In genomic region chr4:84875636-84876371, GRCh38 we compare ENCODE assay signal across 22 cellular contexts.
DNase-seq lines count a peak whose midpoint lies in the region; ATAC-seq, FAIRE-seq and TF ChIP-seq lines count a peak whose summit lies in the region.
"Had no signal": no experiment of that assay in that cellular context is flagged by ENCODE, and none has a peak within 500 bp of the region (broad histone marks: within the 10 kb centered on the region; RNA-seq: fewer than 3 reads in every experiment).

No MANE protein-coding gene starts in this region.

- no peaks in the 10 kb centered on the region for H3K9me1 ChIP-seq in K562 (ENCODE audit: control insufficient read depth, insufficient read depth, low read length)

- no peaks in the 10 kb centered on the region for H3K79me2 ChIP-seq in HepG2 (ENCODE audit: insufficient read depth, low read length)
- no peaks in the 10 kb centered on the region for H3K79me2 ChIP-seq in K562 (ENCODE audit: control insufficient read depth, insufficient read depth, low read length)

- intact Hi-C loops in HepG2 (cut with micrococcal nuclease; ENCODE audit: unreplicated experiment) (no loop called here), right lobe of liver (cut with DNase I) (no loop called here), K562 (cut with micrococcal nuclease) (no loop called here), pancreas (cut with DNase I) (no loop called here)

- 94% methylated on average over 4 of the region's 4 CpGs for WGBS in HepG2 (ENCODE audit: low lambda C conversion rate)
- 82% methylated on average over 4 of the region's 4 CpGs for WGBS in right lobe of liver (ENCODE audit: insufficient coverage, low coverage, low lambda C conversion rate, missing lambda C conversion rate)
- WGBS in K562 (ENCODE audit: insufficient coverage, low coverage, missing lambda C conversion rate), result 3% methylated on average over 4 of the region's 4 CpGs
- WGBS in pancreas, 2 donors, result 85% methylated on average over 4 of the region's 4 CpGs

- no peak for TF ChIP-seq CTCF in HepG2 (CRISPR knock-in tag; IDR thresholded peaks at IDR 0.05)
- TF ChIP-seq CTCF in right lobe of liver (IDR thresholded peaks at IDR 0.05), result no peak
- no peak for TF ChIP-seq CTCF in K562 (IDR thresholded peaks at IDR 0.05 in 2 of 3, conservative IDR thresholded peaks at IDR 0.05 in 1 of 3; ENCODE audit: insufficient read depth in 2 of 3, low read depth in 1 of 3, low read length in 3 of 3)
- TF ChIP-seq CTCF in fibroblast of villous mesenchyme (IDR thresholded peaks at IDR 0.05; ENCODE audit: insufficient read depth, low read depth, low read length), result no peak
- no peak for TF ChIP-seq CTCF in GM13977 (IDR thresholded peaks at IDR 0.05; ENCODE audit: extremely low read depth, insufficient read depth, missing control alignments)
- no peak for TF ChIP-seq CTCF in pancreas (IDR thresholded peaks at IDR 0.05)

- CTCF ChIA-PET in HepG2 (lab: Yijun Ruan, JAX; ENCODE audit: low intra/inter-chr PET ratio, low total read pairs) (no interaction called here), K562 (lab: Yijun Ruan, JAX; ENCODE audit: low intra/inter-chr PET ratio) (no interaction called here)

- BruUV-seq in HepG2 (replicated peaks; lab: Mats Ljungman, UMichigan) (no TSS peak), K562 (replicated peaks; lab: Mats Ljungman, UMichigan) (no TSS peak)

- TF ChIP-seq EP300 in HepG2 (IDR thresholded peaks at IDR 0.05; ENCODE audit: low read depth in 2 of 2, low read length in 2 of 2) (no peak), HepG2 (CRISPR knock-in tag; IDR thresholded peaks at IDR 0.05; ENCODE audit: borderline replicate concordance) (no peak), K562 (IDR thresholded peaks at IDR 0.05; ENCODE audit: low read length) (no peak)

- in situ Hi-C loops in HepG2 (cut with HindIII; ENCODE audit: extremely low pct_ligation_motif_present, low pct_unique_long_range_greater_than_20kb) (no loop called here), K562 (cut with MboI) (no loop called here), GM13977 (cut with MboI; ENCODE audit: low pct_unique_long_range_greater_than_20kb, low sequenced_read_pairs, unreplicated experiment) (no loop called here)

- H3K4me1 ChIP-seq in HepG2 (ENCODE audit: insufficient read depth, low read length) (peaks cover 2% of the 10 kb centered on the region), right lobe of liver (no peaks in the 10 kb centered on the region), K562 (replicated peaks in 1 of 2; ENCODE audit: control insufficient read depth in 2 of 2, insufficient read depth in 2 of 2, low read length in 2 of 2) (peaks cover 0 to 5% of the 10 kb centered on the region in 2 experiments; a peak in 2 of 5 replicates), pancreas (no peaks in the 10 kb centered on the region)

- no peak for DNase-seq in HepG2 (ENCODE audit: low spot score)
- DNase-seq in right lobe of liver, result no peak
- peak in 1 of 4 experiments; percentile 23 for DNase-seq in K562 (ENCODE audit: extremely low read depth in 1 of 4, low spot score in 3 of 4)
- peak; percentile 41 for DNase-seq in fibroblast of villous mesenchyme (ENCODE audit: low read depth)
- DNase-seq in GM13977 (ENCODE audit: low spot score), result no peak
- DNase-seq in stimulated activated CD4-positive, alpha-beta T cell treated with anti-CD3 and anti-CD28 coated beads, Interleukin-4, amount 100 ng/mL, for 4 hours, result no peak
- no peak for DNase-seq in activated effector memory CD4-positive, alpha-beta T cell treated with anti-CD3 and anti-CD28 coated beads, Interleukin-2, amount 50 U/mL, for 16 hours
- no peak for DNase-seq in pancreas
- DNase-seq: 8988T; CD4-positive, alpha-beta T cell; DMS153; GDM1; GM23248; NCI-H1092 treated with DMSO at 0.1 percent for 48 hours; NCI-H2081 treated with DMSO at 0.1 percent for 48 hours; NCI-H510A; NCI-H748 treated with DMSO at 0.1 percent for 48 hours; PC-3; RPMI8226; SIG-M5 had no signal

- TF ChIP-seq POLR2A in HepG2 (IDR thresholded peaks at IDR 0.05; ENCODE audit: insufficient read depth in 1 of 2, low read depth in 2 of 2, low read length in 2 of 2) (no peak), right lobe of liver (IDR thresholded peaks at IDR 0.05) (no peak), K562 (conservative IDR thresholded peaks at IDR 0.05) (no peak)

- no peak for TF ChIP-seq RAD21 in HepG2 (CRISPR knock-in tag; IDR thresholded peaks at IDR 0.05)
- TF ChIP-seq RAD21 in K562 (CRISPR knock-in tag; conservative IDR thresholded peaks at IDR 0.05 in 1 of 2, IDR thresholded peaks at IDR 0.05 in 1 of 2), result no peak

- H3K27me3 ChIP-seq in HepG2 (ENCODE audit: control insufficient read depth in 1 of 2, insufficient read depth in 2 of 2, low read length in 2 of 2) (no peaks in the 10 kb centered on the region; a peak in 1 of 5 replicates), right lobe of liver (no peaks in the 10 kb centered on the region), K562 (ENCODE audit: control insufficient read depth in 2 of 2, insufficient read depth in 2 of 2, low read length in 2 of 2) (no peaks in the 10 kb centered on the region), pancreas (no peaks in the 10 kb centered on the region)

- no peak overlapping the region for H3K27ac ChIP-seq in HepG2 (ENCODE audit: extremely low read length, insufficient read depth, low read length)
- H3K27ac ChIP-seq in right lobe of liver, result no peak overlapping the region
- H3K27ac ChIP-seq in K562 (ENCODE audit: extremely low read depth, low read depth, low read length), result no peak overlapping the region
- no peak overlapping the region for H3K27ac ChIP-seq in pancreas
- H3K27ac ChIP-seq: GM23248, HL-60 had no signal

- no peak for ATAC-seq in HepG2
- no peak for ATAC-seq in right lobe of liver
- no peak; the same call in 1 of the 3 replicates for ATAC-seq in K562
- no peak for ATAC-seq in pancreas
- ATAC-seq: PC-3 had no signal

- H3K9ac ChIP-seq in HepG2 (ENCODE audit: insufficient read depth, low read depth, low read length) (no peak overlapping the region), K562 (ENCODE audit: insufficient read depth in 1 of 2, low read depth in 2 of 2, low read length in 2 of 2) (no peak overlapping the region)
- H3K9ac ChIP-seq: GM23248 had no signal

- H3K36me3 ChIP-seq in HepG2 (replicated peaks in 1 of 2; ENCODE audit: control insufficient read depth in 1 of 2, insufficient read depth in 2 of 2, low read length in 2 of 2), result 0 out of 5 replicates have a peak, but pooled peaks cover 0 to 3% of the 10 kb centered on the region in 2 experiments
- no peaks in the 10 kb centered on the region for H3K36me3 ChIP-seq in right lobe of liver
- no peaks in the 10 kb centered on the region for H3K36me3 ChIP-seq in K562 (ENCODE audit: control insufficient read depth, insufficient read depth, low read length)
- H3K36me3 ChIP-seq in pancreas, result no peaks in the 10 kb centered on the region
- H3K36me3 ChIP-seq: HAP-1 had no signal

- FAIRE-seq in HepG2 (lab: Jason Lieb, UNC) (no peak), K562 (lab: Jason Lieb, UNC) (no peak), pancreas (lab: Jason Lieb, UNC) (no peak)

- no peak overlapping the region for H3K4me2 ChIP-seq in HepG2 (ENCODE audit: low read depth, low read length)
- no peak overlapping the region for H3K4me2 ChIP-seq in K562 (ENCODE audit: insufficient read depth, low read length)

- H4K20me1 ChIP-seq in HepG2 (ENCODE audit: insufficient read depth, low read length) (no peaks in the 10 kb centered on the region), K562 (replicated peaks; ENCODE audit: control insufficient read depth, insufficient read depth, low read length) (no peaks in the 10 kb centered on the region)

- H3K4me3 ChIP-seq in HepG2 (replicated peaks in 1 of 3; ENCODE audit: insufficient read depth in 1 of 3, low read depth in 2 of 3, low read length in 3 of 3), result no peak overlapping the region
- H3K4me3 ChIP-seq in right lobe of liver, result no peak overlapping the region
- H3K4me3 ChIP-seq in K562, result no peak overlapping the region
- H3K4me3 ChIP-seq in fibroblast of villous mesenchyme (ENCODE audit: low read depth, low read length), result no peak overlapping the region
- H3K4me3 ChIP-seq in pancreas, result no peak overlapping the region
- H3K4me3 ChIP-seq: GM23248, HAP-1 had no signal

- POLR2A ChIA-PET in HepG2 (lab: Yijun Ruan, JAX), result no interaction called here
- POLR2A ChIA-PET in K562 (lab: Yijun Ruan, JAX), result interaction anchor here (0.6 kb wide), 1 partner anchor 87 kb away, joined by 3 read pairs; no protein-coding TSS in a partner anchor

- H3K9me3 ChIP-seq in HepG2 (ENCODE audit: low read length), result no peaks in the 10 kb centered on the region
- H3K9me3 ChIP-seq in right lobe of liver, result no peaks in the 10 kb centered on the region
- no peaks in the 10 kb centered on the region for H3K9me3 ChIP-seq in K562 (replicated peaks; ENCODE audit: control insufficient read depth, insufficient read depth, low read depth, low read length)
- H3K9me3 ChIP-seq in pancreas, result no peaks in the 10 kb centered on the region
- H3K9me3 ChIP-seq: HAP-1 had no signal

- H2AFZ ChIP-seq in HepG2 (ENCODE audit: low read length) (no peak overlapping the region), K562 (ENCODE audit: low read depth, low read length) (no peak overlapping the region)
- H2AFZ ChIP-seq: GM23248 had no signal

TF ChIP-seq in HepG2, 621 proteins besides CTCF, POLR2A, EP300 and RAD21:
- no peak for TF ChIP-seq ELF3 (CRISPR knock-in tag; IDR thresholded peaks at IDR 0.05)
- TF ChIP-seq CREB1 (IDR thresholded peaks at IDR 0.05), result peak; percentile 63
- TF ChIP-seq CREB1 (CRISPR knock-in tag; IDR thresholded peaks at IDR 0.05), result no peak
- TF ChIP-seq ZMAT3 (CRISPR knock-in tag; conservative IDR thresholded peaks at IDR 0.05), result no peak
- TF ChIP-seq AGO1 (IDR thresholded peaks at IDR 0.05; ENCODE audit: low read depth, low read length, poor library complexity, severe bottlenecking), result no peak
- TF ChIP-seq NCOA2 (CRISPR knock-in tag; IDR thresholded peaks at IDR 0.05), result no peak

TF ChIP-seq in K562, 482 proteins besides CTCF, POLR2A, EP300 and RAD21 (continues in another document):
- TF ChIP-seq ZNF24 (IDR thresholded peaks at IDR 0.05) (no peak), POLR2G (IDR thresholded peaks at IDR 0.05; ENCODE audit: low read depth, low read length) (no peak), CEBPB (tag; IDR thresholded peaks at IDR 0.05) (peak; percentile 44; the same call in 1 of the 2 replicates), ZNF12 (CRISPR knock-in tag; IDR thresholded peaks at IDR 0.05) (no peak), ATF7 (IDR thresholded peaks at IDR 0.05) (0 out of 2 replicates have a peak, but pooled peaks have one; percentile 27)
- TF ChIP-seq, protein P1, sequence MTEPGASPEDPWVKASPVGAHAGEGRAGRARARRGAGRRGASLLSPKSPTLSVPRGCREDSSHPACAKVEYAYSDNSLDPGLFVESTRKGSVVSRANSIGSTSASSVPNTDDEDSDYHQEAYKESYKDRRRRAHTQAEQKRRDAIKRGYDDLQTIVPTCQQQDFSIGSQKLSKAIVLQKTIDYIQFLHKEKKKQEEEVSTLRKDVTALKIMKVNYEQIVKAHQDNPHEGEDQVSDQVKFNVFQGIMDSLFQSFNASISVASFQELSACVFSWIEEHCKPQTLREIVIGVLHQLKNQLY (CRISPR knock-in tag; conservative IDR thresholded peaks at IDR 0.05), result no peak

Comparison
In these comparisons a context has a peak if more than half of its experiments do, and no peak if none do; other contexts are left out.
1. Of the 241 proteins assayed by ChIP-seq in both HepG2 and K562: peak only in HepG2: none; only in K562: ATF7, BHLHE40, CEBPB, CREM, DPF2, NCOR1 and 1 more; in both: none; in neither: 228; mixed calls (peak in some experiments, not most) for 6.